12 cellular contexts compared by ENCODE assay signal in genomic region chr20:51372966-51373365, GRCh38.
"Had no signal": no experiment of that assay in that cellular context is flagged by ENCODE, and none has a peak within 500 bp of the region (broad histone marks: within the 10 kb centered on the region; RNA-seq: fewer than 3 reads in every experiment).

No MANE protein-coding gene starts in this region.

- DNase-seq: cortex of kidney, kidney had no signal

- FAIRE-seq: endometrium, kidney, pancreas had no signal

- H3K27ac ChIP-seq: gastrocnemius medialis, neutrophil, pancreas, right lobe of liver, thyroid gland had no signal

- H3K9me3 ChIP-seq: gastrocnemius medialis, mucosa of descending colon, neutrophil, pancreas, right lobe of liver, stomach, thyroid gland had no signal

- H3K36me3 ChIP-seq: gastrocnemius medialis, neutrophil, pancreas, right lobe of liver, stomach, thyroid gland had no signal

- H3K4me1 ChIP-seq: gastrocnemius medialis, right lobe of liver had no signal

- H3K27me3 ChIP-seq: gastrocnemius medialis, neutrophil, pancreas, right lobe of liver, stomach, thyroid gland had no signal

- H3K4me3 ChIP-seq: gastrocnemius medialis, lung, mucosa of descending colon, pancreas, right lobe of liver, smooth muscle cell, stomach, thyroid gland had no signal
